8 cellular contexts compared by ENCODE assay signal in the genomic region with DNA sequence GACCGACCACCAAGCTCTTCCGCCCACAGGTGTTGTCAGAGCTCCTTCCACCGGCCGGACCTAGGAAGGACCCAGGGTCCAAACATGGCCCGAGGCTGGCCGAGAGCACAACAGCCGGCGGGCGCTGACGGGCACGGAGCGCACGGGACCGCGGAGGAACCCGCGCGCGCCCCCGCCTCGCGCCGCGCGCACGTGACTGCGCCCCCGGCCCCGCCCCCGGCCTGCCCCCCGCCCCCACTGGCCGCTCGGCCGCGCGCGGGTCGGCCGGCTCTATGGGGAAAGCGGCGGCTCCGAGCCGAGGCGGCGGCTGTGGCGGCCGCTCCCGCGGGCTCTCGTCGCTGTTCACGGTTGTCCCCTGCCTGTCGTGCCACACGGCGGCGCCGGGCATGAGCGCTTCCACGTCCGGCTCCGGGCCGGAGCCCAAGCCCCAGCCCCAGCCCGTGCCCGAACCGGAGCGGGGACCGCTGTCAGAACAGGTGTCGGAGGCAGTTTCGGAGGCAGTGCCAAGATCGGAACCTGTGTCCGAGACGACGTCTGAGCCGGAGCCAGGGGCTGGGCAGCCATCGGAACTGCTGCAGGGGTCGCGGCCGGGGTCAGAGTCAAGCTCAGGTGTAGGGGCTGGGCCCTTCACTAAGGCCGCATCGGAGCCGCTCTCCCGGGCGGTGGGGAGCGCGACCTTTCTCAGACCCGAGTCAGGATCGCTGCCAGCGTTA. TPM values are rescaled to one million over a fixed set of nuclear protein-coding genes. Genes with fewer than 3 reads are reported as not detected.
DNase-seq lines count a peak whose midpoint lies in the region; ATAC-seq and TF ChIP-seq lines count a peak whose summit lies in the region.

A gene with protein sequence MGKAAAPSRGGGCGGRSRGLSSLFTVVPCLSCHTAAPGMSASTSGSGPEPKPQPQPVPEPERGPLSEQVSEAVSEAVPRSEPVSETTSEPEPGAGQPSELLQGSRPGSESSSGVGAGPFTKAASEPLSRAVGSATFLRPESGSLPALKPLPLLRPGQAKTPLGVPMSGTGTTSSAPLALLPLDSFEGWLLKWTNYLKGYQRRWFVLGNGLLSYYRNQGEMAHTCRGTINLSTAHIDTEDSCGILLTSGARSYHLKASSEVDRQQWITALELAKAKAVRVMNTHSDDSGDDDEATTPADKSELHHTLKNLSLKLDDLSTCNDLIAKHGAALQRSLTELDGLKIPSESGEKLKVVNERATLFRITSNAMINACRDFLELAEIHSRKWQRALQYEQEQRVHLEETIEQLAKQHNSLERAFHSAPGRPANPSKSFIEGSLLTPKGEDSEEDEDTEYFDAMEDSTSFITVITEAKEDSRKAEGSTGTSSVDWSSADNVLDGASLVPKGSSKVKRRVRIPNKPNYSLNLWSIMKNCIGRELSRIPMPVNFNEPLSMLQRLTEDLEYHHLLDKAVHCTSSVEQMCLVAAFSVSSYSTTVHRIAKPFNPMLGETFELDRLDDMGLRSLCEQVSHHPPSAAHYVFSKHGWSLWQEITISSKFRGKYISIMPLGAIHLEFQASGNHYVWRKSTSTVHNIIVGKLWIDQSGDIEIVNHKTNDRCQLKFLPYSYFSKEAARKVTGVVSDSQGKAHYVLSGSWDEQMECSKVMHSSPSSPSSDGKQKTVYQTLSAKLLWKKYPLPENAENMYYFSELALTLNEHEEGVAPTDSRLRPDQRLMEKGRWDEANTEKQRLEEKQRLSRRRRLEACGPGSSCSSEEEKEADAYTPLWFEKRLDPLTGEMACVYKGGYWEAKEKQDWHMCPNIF (plus strand): TSS at position 237 of the 713 bp plus-strand sequence. CDS start 36 bp downstream, at position 273.

- peak within 1 kb of the TSS; percentile 88 for H3K4me3 Mint-ChIP-seq in activated T-helper 1 cell treated with anti-CD3 and anti-CD28 coated beads, Interleukin-12 subunit alpha, Interleukin-12 subunit beta, Interleukin-2, Interleukin-4 antibody, amounts not matched to agents 30 ng/mL and 10 ng/mL and 1 ng/mL, durations not matched to agents 14 hours and 24 hours and 36 hours
- peak within 1 kb of the TSS; percentile 86 to 98 (median 94) for H3K4me3 Mint-ChIP-seq in naive thymus-derived CD4-positive, alpha-beta T cell

- intact Hi-C loops in activated T-helper 1 cell treated with anti-CD3 and anti-CD28 coated beads, Interleukin-12 subunit alpha, Interleukin-12 subunit beta, Interleukin-2, Interleukin-4 antibody, amounts not matched to agents 30 ng/mL and 10 ng/mL and 1 ng/mL, durations not matched to agents 14 hours and 24 hours and 36 hours (cut with micrococcal nuclease), result loop anchor here (1.0 kb wide), 5 partner anchors 27 to 61 kb away; a partner anchor contains a TSS
- intact Hi-C loops in naive thymus-derived CD4-positive, alpha-beta T cell (cut with micrococcal nuclease), result loop anchor here (1.0 to 10.0 kb wide), 3 partner anchors 27 to 1780 kb away; a partner anchor contains a TSS
- intact Hi-C loops in transverse colon (cut with DNase I; ENCODE audit: low total_unique reads), result no loop called here

- CTCF ChIA-PET in naive thymus-derived CD4-positive, alpha-beta T cell (lab: Charles Lee), result no interaction called here

- peak; percentile 4 for TF ChIP-seq POLR2A in transverse colon (IDR thresholded peaks at IDR 0.05)

- H3K4me1 Mint-ChIP-seq in activated T-helper 1 cell treated with anti-CD3 and anti-CD28 coated beads, Interleukin-12 subunit alpha, Interleukin-12 subunit beta, Interleukin-2, Interleukin-4 antibody, amounts not matched to agents 30 ng/mL and 10 ng/mL and 1 ng/mL, durations not matched to agents 14 hours and 24 hours and 36 hours (ENCODE audit: low read depth), result peaks cover 21% of the 10 kb centered on the region
- H3K4me1 Mint-ChIP-seq in naive thymus-derived CD4-positive, alpha-beta T cell, result peaks cover 0 to 29% (median 19%) of the 10 kb centered on the region in 7 donors

- POLR2A ChIA-PET in naive thymus-derived CD4-positive, alpha-beta T cell (lab: Charles Lee), result interaction anchor here (0.6 to 1.9 kb wide), 3 partner anchors 27 to 595 kb away, joined by 3 to 4 read pairs (median 4); a partner anchor contains a TSS

- H3K9me3 ChIP-seq in naive thymus-derived CD4-positive, alpha-beta T cell (ENCODE audit: control insufficient read depth in 2 of 3, low read length in 3 of 3), result no peaks in the 10 kb centered on the region
- H3K9me3 ChIP-seq in transverse colon, result no peaks in the 10 kb centered on the region

- WGBS in transverse colon (ENCODE audit: low coverage in 1 of 2), 2 donors, result 3% methylated on average over 63 of the region's 88 CpGs; no CpG with 5 or more reads in 1 of the 2 donors

- H3K27ac Mint-ChIP-seq in activated T-helper 1 cell treated with anti-CD3 and anti-CD28 coated beads, Interleukin-12 subunit alpha, Interleukin-12 subunit beta, Interleukin-2, Interleukin-4 antibody, amounts not matched to agents 30 ng/mL and 10 ng/mL and 1 ng/mL, durations not matched to agents 14 hours and 24 hours and 36 hours, result peak within 1 kb of the TSS; percentile 63
- H3K27ac Mint-ChIP-seq in naive thymus-derived CD4-positive, alpha-beta T cell, result peak within 1 kb of the TSS; percentile 17 to 92 (median 86)

- peak within 1 kb of the TSS; percentile 57 for H3K27ac ChIP-seq in naive thymus-derived CD4-positive, alpha-beta T cell (ENCODE audit: low read depth, low read length)
- H3K27ac ChIP-seq in transverse colon, result peak within 1 kb of the TSS; percentile 73 to 80 (median 76)

- in situ Hi-C loops in transverse colon (cut with MboI; ENCODE audit: low pct_ligation_motif_present in 1 of 4, low pct_unique_long_range_greater_than_20kb in 1 of 4, low sequenced_read_pairs in 3 of 4), result no loop called here

- peak; percentile 69 for ATAC-seq in naive thymus-derived CD4-positive, alpha-beta T cell
- ATAC-seq in HG02852 (IDR thresholded peaks at IDR 0.05; ENCODE audit: unreplicated experiment), result no peak

- TF ChIP-seq CTCF in GM10266 (IDR thresholded peaks at IDR 0.05; ENCODE audit: control insufficient read depth, insufficient read depth, low read depth, missing control alignments) (no peak), fibroblast of pulmonary artery (IDR thresholded peaks at IDR 0.05; ENCODE audit: low read length, missing control alignments) (no peak), transverse colon (IDR thresholded peaks at IDR 0.05) (peak in 1 of 5 experiments; percentile 20)

- TF ChIP-seq EP300 in transverse colon (IDR thresholded peaks at IDR 0.05; ENCODE audit: low read depth), result no peak

- no peaks in the 10 kb centered on the region for H3K27me3 ChIP-seq in naive thymus-derived CD4-positive, alpha-beta T cell (ENCODE audit: control insufficient read depth in 2 of 2, insufficient read depth in 2 of 2, low read length in 2 of 2)
- no peaks in the 10 kb centered on the region for H3K27me3 ChIP-seq in transverse colon

- no peaks in the 10 kb centered on the region for H3K9me3 Mint-ChIP-seq in activated T-helper 1 cell treated with anti-CD3 and anti-CD28 coated beads, Interleukin-12 subunit alpha, Interleukin-12 subunit beta, Interleukin-2, Interleukin-4 antibody, amounts not matched to agents 30 ng/mL and 10 ng/mL and 1 ng/mL, durations not matched to agents 14 hours and 24 hours and 36 hours
- H3K9me3 Mint-ChIP-seq in naive thymus-derived CD4-positive, alpha-beta T cell, result no peaks in the 10 kb centered on the region

- peak within 1 kb of the TSS; percentile 60 for H3K4me3 ChIP-seq in fibroblast of pulmonary artery (replicated peaks; ENCODE audit: low read depth, low read length)
- peak within 1 kb of the TSS; percentile 77 for H3K4me3 ChIP-seq in naive thymus-derived CD4-positive, alpha-beta T cell (ENCODE audit: low read length)
- H3K4me3 ChIP-seq in transverse colon, result peak within 1 kb of the TSS; percentile 18 to 90 (median 56)

- no peaks in the 10 kb centered on the region for H3K36me3 ChIP-seq in naive thymus-derived CD4-positive, alpha-beta T cell (ENCODE audit: control insufficient read depth in 2 of 3, insufficient read depth in 3 of 3, low read length in 3 of 3)
- H3K36me3 ChIP-seq in transverse colon, result no peaks in the 10 kb centered on the region

- DNase-seq in GM10266 (ENCODE audit: extremely low spot score), result peak; percentile 45
- DNase-seq in NCI-H1930 (lab: John Stamatoyannopoulos, UW), result peak; percentile 32 to 43
- DNase-seq in activated T-helper 1 cell treated with anti-CD3 and anti-CD28 coated beads, Interleukin-12 subunit alpha, Interleukin-12 subunit beta, Interleukin-2, Interleukin-4 antibody, amounts not matched to agents 30 ng/mL and 10 ng/mL and 1 ng/mL, durations not matched to agents 14 hours and 24 hours and 36 hours (ENCODE audit: low spot score), result peak; percentile 21
- no peak for DNase-seq in fibroblast of pulmonary artery (ENCODE audit: low read depth)
- DNase-seq in naive thymus-derived CD4-positive, alpha-beta T cell, result peak in 7 of 9 donors; percentile 14 to 45 (median 29)
- peak; percentile 56 for DNase-seq in transverse colon
- DNase-seq in DMS153 (lab: John Stamatoyannopoulos, UW), result no peak

- peaks cover 11% of the 10 kb centered on the region for H3K27me3 Mint-ChIP-seq in activated T-helper 1 cell treated with anti-CD3 and anti-CD28 coated beads, Interleukin-12 subunit alpha, Interleukin-12 subunit beta, Interleukin-2, Interleukin-4 antibody, amounts not matched to agents 30 ng/mL and 10 ng/mL and 1 ng/mL, durations not matched to agents 14 hours and 24 hours and 36 hours (ENCODE audit: insufficient read depth)
- H3K27me3 Mint-ChIP-seq in naive thymus-derived CD4-positive, alpha-beta T cell, result peaks cover 0 to 39% (median 4%) of the 10 kb centered on the region in 5 donors

- H3K36me3 Mint-ChIP-seq in activated T-helper 1 cell treated with anti-CD3 and anti-CD28 coated beads, Interleukin-12 subunit alpha, Interleukin-12 subunit beta, Interleukin-2, Interleukin-4 antibody, amounts not matched to agents 30 ng/mL and 10 ng/mL and 1 ng/mL, durations not matched to agents 14 hours and 24 hours and 36 hours (ENCODE audit: low read depth), result no peaks in the 10 kb centered on the region
- H3K36me3 Mint-ChIP-seq in naive thymus-derived CD4-positive, alpha-beta T cell, result peaks cover 0 to 1% (median 0%) of the 10 kb centered on the region in 5 donors

- peaks cover 6 to 7% of the 10 kb centered on the region in 2 donors for H3K4me1 ChIP-seq in naive thymus-derived CD4-positive, alpha-beta T cell (ENCODE audit: control insufficient read depth in 2 of 2, insufficient read depth in 2 of 2, low read length in 2 of 2)
- H3K4me1 ChIP-seq in transverse colon, result peaks cover 0 to 16% (median 9%) of the 10 kb centered on the region in 4 donors

RNA-seq across cellular contexts. Expression of the gene that starts here (rescaled TPM):
- 1.6 and 1.9 TPM in 2 replicates for total RNA-seq in activated T-helper 1 cell treated with anti-CD3 and anti-CD28 coated beads, Interleukin-12 subunit alpha, Interleukin-12 subunit beta, Interleukin-2, Interleukin-4 antibody, amounts not matched to agents 30 ng/mL and 10 ng/mL and 1 ng/mL, durations not matched to agents 14 hours and 24 hours and 36 hours
- total RNA-seq in naive thymus-derived CD4-positive, alpha-beta T cell, result 1 to 10 TPM; 1.2 to 2.7 (median 2.2) TPM
- polyA plus RNA-seq in naive thymus-derived CD4-positive, alpha-beta T cell, result under 1 TPM; 0.37 to 0.56 TPM
- 1 to 10 TPM in 3 of 4 donors, under 1 TPM in 1; 0.60 to 7.5 (median 4.3) TPM for total RNA-seq in transverse colon

Comparison
In these comparisons a context has a peak if more than half of its experiments do, and no peak if none do; other contexts are left out.
1. DNase-seq: peak in GM10266 (single experiment), NCI-H1930 (2 of 2), activated T-helper 1 cell treated with anti-CD3 and anti-CD28 coated beads, Interleukin-12 subunit alpha, Interleukin-12 subunit beta, Interleukin-2, Interleukin-4 antibody, amounts not matched to agents 30 ng/mL and 10 ng/mL and 1 ng/mL, durations not matched to agents 14 hours and 24 hours and 36 hours (single experiment), naive thymus-derived CD4-positive, alpha-beta T cell (7 of 9) and transverse colon (single experiment); none in fibroblast of pulmonary artery (single experiment) and DMS153 (single experiment).
2. Peak in every context shown above with its lines, with median percentiles within 50 percentile points of each other: H3K4me3 ChIP-seq.